8 cellular contexts compared by ENCODE assay signal in genomic region chr17:55751720-55752250, GRCh38. TPM values are rescaled to one million over a fixed set of nuclear protein-coding genes. Genes with fewer than 3 reads are reported as not detected.
A peak's percentile ranks its signal among the peaks of the same experiment; 100 is the strongest.
DNase-seq lines count a peak whose midpoint lies in the region; ATAC-seq, FAIRE-seq and TF ChIP-seq lines count a peak whose summit lies in the region.

No MANE protein-coding gene starts in this region.

- H2AFZ ChIP-seq in OCI-LY3 (ENCODE audit: low read depth, low read length) (no peak overlapping the region), endothelial cell of umbilical vein (ENCODE audit: low read depth, low read length) (peak overlapping the region; percentile 86), neuronal stem cell (ENCODE audit: low read length) (peak overlapping the region; percentile 95)

- H2BK120ac ChIP-seq in neuronal stem cell (ENCODE audit: low read depth, low read length), result no peak overlapping the region

- H3K4me2 ChIP-seq in OCI-LY3 (ENCODE audit: low read length), result peak overlapping the region; percentile 77
- H3K4me2 ChIP-seq in endothelial cell of umbilical vein (ENCODE audit: insufficient read depth, low read length), result peak overlapping the region; percentile 89
- H3K4me2 ChIP-seq in neuronal stem cell (ENCODE audit: insufficient read depth, low read length, poor library complexity, severe bottlenecking), result peak overlapping the region; percentile 62

- H3K27ac ChIP-seq in CD4-positive, alpha-beta T cell (ENCODE audit: low read depth, low read length), result no peak overlapping the region
- H3K27ac ChIP-seq in OCI-LY3 (ENCODE audit: low read length) (no peak overlapping the region), endothelial cell of umbilical vein (ENCODE audit: insufficient read depth, low read depth, low read length) (no peak overlapping the region), neuronal stem cell (replicated peaks; ENCODE audit: low read length) (no peak overlapping the region)

- H3K36me3 Mint-ChIP-seq in CD4-positive, alpha-beta T cell (ENCODE audit: low read depth), result no peaks in the 10 kb centered on the region

- H4K91ac ChIP-seq in neuronal stem cell (ENCODE audit: low read depth, low read length, poor library complexity), result no peak overlapping the region

- H3K18ac ChIP-seq in neuronal stem cell (ENCODE audit: low read length), result no peak overlapping the region

- peaks cover 21% of the 10 kb centered on the region for H3K27me3 Mint-ChIP-seq in CD4-positive, alpha-beta T cell

- dilution Hi-C loops in endothelial cell of umbilical vein (cut with MboI; ENCODE audit: extremely low pct_ligation_motif_present, low sequenced_read_pairs), result no loop called here

- H4K20me1 ChIP-seq in OCI-LY3 (ENCODE audit: insufficient read depth, low read length) (no peaks in the 10 kb centered on the region), endothelial cell of umbilical vein (replicated peaks; ENCODE audit: control insufficient read depth, extremely low read depth, insufficient read depth, low read length) (no peaks in the 10 kb centered on the region)

- no peaks in the 10 kb centered on the region for H3K4me1 ChIP-seq in OCI-LY3 (ENCODE audit: low read length)
- peaks cover 5% of the 10 kb centered on the region for H3K4me1 ChIP-seq in endothelial cell of umbilical vein (ENCODE audit: control insufficient read depth, extremely low read depth, insufficient read depth, low read length)
- H3K4me1 ChIP-seq in neuronal stem cell (ENCODE audit: control insufficient read depth in 2 of 2, insufficient read depth in 1 of 2, low read depth in 1 of 2, low read length in 2 of 2), result peaks cover 5 to 6% of the 10 kb centered on the region in 2 donors

- H3K9me3 Mint-ChIP-seq in CD4-positive, alpha-beta T cell, result no peaks in the 10 kb centered on the region

- no peak overlapping the region for H3K4ac ChIP-seq in neuronal stem cell (ENCODE audit: low read length)

- H3K14ac ChIP-seq in neuronal stem cell (ENCODE audit: low read length), result no peak overlapping the region

- no TSS peak for BruUV-seq in endothelial cell of umbilical vein (replicated peaks; lab: Mats Ljungman, UMichigan)

- CTCF ChIA-PET in CD4-positive, alpha-beta T cell (lab: Charles Lee), result no interaction called here
- CTCF ChIA-PET in endothelial cell of umbilical vein (lab: Charles Lee), result interaction anchor here (0.9 to 2.0 kb wide), 10 partner anchors 12 to 964 kb away, joined by 3 to 14 read pairs (median 6); no protein-coding TSS in a partner anchor

- peak overlapping the region; percentile 32 for H3K27ac Mint-ChIP-seq in CD4-positive, alpha-beta T cell

- H3K4me3 ChIP-seq in OCI-LY3 (ENCODE audit: low read length), result peak overlapping the region; percentile 81
- H3K4me3 ChIP-seq in endothelial cell of umbilical vein (replicated peaks in 1 of 3; ENCODE audit: insufficient read depth in 1 of 3, low read depth in 1 of 3, low read length in 3 of 3), result peak overlapping the region; percentile 55 to 75 (median 69)
- peak overlapping the region; percentile 86 to 87 for H3K4me3 ChIP-seq in neuronal stem cell (ENCODE audit: low read length in 2 of 2)

- no peaks in the 10 kb centered on the region for H3K9me3 ChIP-seq in CD4-positive, alpha-beta T cell (ENCODE audit: control insufficient read depth, low read length)
- no peaks in the 10 kb centered on the region for H3K9me3 ChIP-seq in OCI-LY3 (ENCODE audit: insufficient read depth, low read length)
- no peaks in the 10 kb centered on the region for H3K9me3 ChIP-seq in endothelial cell of umbilical vein (replicated peaks; ENCODE audit: control insufficient read depth, insufficient read depth, low read length)
- H3K9me3 ChIP-seq in neuronal stem cell (replicated peaks in 1 of 2; ENCODE audit: control insufficient read depth in 2 of 2, insufficient read depth in 1 of 2, low read depth in 1 of 2, low read length in 2 of 2), result no peaks in the 10 kb centered on the region

- H3K23ac ChIP-seq in neuronal stem cell (ENCODE audit: low read depth, low read length, poor library complexity), result no peak overlapping the region

- no peak for TF ChIP-seq POLR2A in endothelial cell of umbilical vein (IDR thresholded peaks at IDR 0.05; ENCODE audit: low read depth, low read length)

- TF ChIP-seq CTCF in CD4-positive, alpha-beta T cell (IDR thresholded peaks at IDR 0.05), result no peak
- TF ChIP-seq CTCF in OCI-LY3 (IDR thresholded peaks at IDR 0.05; ENCODE audit: low read depth, low read length) (no peak), endothelial cell of umbilical vein (IDR thresholded peaks at IDR 0.05; ENCODE audit: extremely low read depth in 1 of 2, insufficient read depth in 1 of 2, low read depth in 1 of 2, low read length in 2 of 2) (no peak)

- H3K9me1 ChIP-seq in endothelial cell of umbilical vein (replicated peaks; ENCODE audit: control insufficient read depth, extremely low read depth, insufficient read depth, low read length), result no peaks in the 10 kb centered on the region

- no peak overlapping the region for H4K8ac ChIP-seq in neuronal stem cell (ENCODE audit: low read depth, low read length)

- FAIRE-seq in endothelial cell of umbilical vein (lab: Jason Lieb, UNC), result no peak

- H2AK5ac ChIP-seq in neuronal stem cell (ENCODE audit: low read depth, low read length), result no peak overlapping the region

- no peak overlapping the region for H2BK12ac ChIP-seq in neuronal stem cell (ENCODE audit: low read length)

- H3K9ac ChIP-seq in OCI-LY3 (ENCODE audit: low read length) (no peak overlapping the region), endothelial cell of umbilical vein (replicated peaks; ENCODE audit: extremely low read depth, insufficient read depth, low read length) (no peak overlapping the region), neuronal stem cell (ENCODE audit: low read depth, low read length, poor library complexity) (no peak overlapping the region)

- DNase-seq in CD4-positive, alpha-beta T cell, result no peak
- no peak for DNase-seq in endothelial cell of umbilical vein (ENCODE audit: low read depth, low spot score)
- no peak for DNase-seq in neuronal stem cell (ENCODE audit: low spot score)
- DNase-seq in NK-92 (lab: John Stamatoyannopoulos, UW; ENCODE audit: unreplicated experiment), result no peak
- DNase-seq in NCI-H2227 (lab: John Stamatoyannopoulos, UW; ENCODE audit: unreplicated experiment), result no peak
- no peak for DNase-seq in ecto neural progenitor cell (ENCODE audit: low spot score)

- H3K79me2 ChIP-seq in OCI-LY3 (ENCODE audit: low read length), result no peaks in the 10 kb centered on the region
- H3K79me2 ChIP-seq in endothelial cell of umbilical vein (ENCODE audit: control insufficient read depth, insufficient read depth, low read length), result peaks cover 11% of the 10 kb centered on the region

- no peak overlapping the region for H2BK5ac ChIP-seq in neuronal stem cell (ENCODE audit: low read length)

- peaks cover 14% of the 10 kb centered on the region for H3K27me3 ChIP-seq in CD4-positive, alpha-beta T cell (ENCODE audit: control insufficient read depth, insufficient read depth, low read length)
- H3K27me3 ChIP-seq in OCI-LY3 (ENCODE audit: low read depth, low read length) (peaks cover 23% of the 10 kb centered on the region), endothelial cell of umbilical vein (ENCODE audit: control insufficient read depth in 2 of 2, insufficient read depth in 2 of 2, low read length in 2 of 2) (no peaks in the 10 kb centered on the region), neuronal stem cell (ENCODE audit: control insufficient read depth in 3 of 3, insufficient read depth in 3 of 3, low read depth in 1 of 3, low read length in 3 of 3) (peaks cover 0 to 7% (median 0%) of the 10 kb centered on the region in 3 experiments)

- peak overlapping the region; percentile 88 for H3K4me3 Mint-ChIP-seq in CD4-positive, alpha-beta T cell

- no peaks in the 10 kb centered on the region for H3K79me1 ChIP-seq in neuronal stem cell (ENCODE audit: low read depth, low read length)

- H2BK15ac ChIP-seq in neuronal stem cell (ENCODE audit: low read length), result no peak overlapping the region

- ATAC-seq in CD4-positive, alpha-beta T cell (ENCODE audit: poor library complexity), result no peak
- no peak for ATAC-seq in HG03378 (IDR thresholded peaks at IDR 0.05; ENCODE audit: unreplicated experiment)

- intact Hi-C loops in CD4-positive, alpha-beta T cell (cut with DNase I, micrococcal nuclease), result loop anchor here in 1 of 2 experiments (10.0 kb wide), 1 partner anchor 327 kb away; the partner anchor contains the start of gene MMD
- intact Hi-C loops in endothelial cell of umbilical vein (cut with micrococcal nuclease), result loop anchor here (2.0 to 5.0 kb wide), 3 partner anchors 17 to 1086 kb away; partner anchors contain the start of gene MMD

- POLR2A ChIA-PET in CD4-positive, alpha-beta T cell (lab: Charles Lee), result no interaction called here
- POLR2A ChIA-PET in endothelial cell of umbilical vein (lab: Charles Lee), result interaction anchor here (1.2 kb wide), 1 partner anchor 9 kb away, joined by 4 read pairs; no protein-coding TSS in a partner anchor

- WGBS in neuronal stem cell (ENCODE audit: extremely low coverage in 2 of 2, insufficient read length in 2 of 2, insufficient replicate concordance in 1 of 2), 2 donors, result no CpG with 5 or more reads among the region's 4 CpGs

- H3K4me1 Mint-ChIP-seq in CD4-positive, alpha-beta T cell (ENCODE audit: low read depth), result peaks cover 23% of the 10 kb centered on the region

- no peaks in the 10 kb centered on the region for H3K36me3 ChIP-seq in OCI-LY3 (replicated peaks; ENCODE audit: low read depth, low read length)
- H3K36me3 ChIP-seq in endothelial cell of umbilical vein (ENCODE audit: control insufficient read depth in 2 of 2, extremely low read depth in 1 of 2, insufficient read depth in 2 of 2, low read length in 2 of 2), result no peaks in the 10 kb centered on the region
- H3K36me3 ChIP-seq in neuronal stem cell (replicated peaks in 1 of 2; ENCODE audit: control insufficient read depth in 2 of 2, insufficient read depth in 2 of 2, low read length in 2 of 2), result no peaks in the 10 kb centered on the region

RNA-seq across cellular contexts. Expression of gene PCTP, which starts 0.9 kb away (rescaled TPM):
- 1 to 10 TPM; 1.1 to 1.2 TPM for total RNA-seq in CD4-positive, alpha-beta T cell
- total RNA-seq in endothelial cell of umbilical vein, result 13.5 and 14.5 TPM in 2 replicates
- 15.0 and 18.3 TPM in 2 replicates for polyA plus RNA-seq in endothelial cell of umbilical vein
- polyA plus RNA-seq in endothelial cell of umbilical vein (2011; cell fraction: cytosol; rRNA removed), result 18.3 and 20.3 TPM in 2 replicates
- polyA plus RNA-seq in endothelial cell of umbilical vein (2011; cell fraction: nucleus; rRNA removed), result 10.9 and 14.2 TPM in 2 replicates
- 13.7 and 16.3 TPM in 2 replicates for polyA plus RNA-seq in endothelial cell of umbilical vein (2012)
- 18.2 and 23.7 TPM in 2 replicates for polyA minus RNA-seq in endothelial cell of umbilical vein
- polyA minus RNA-seq in endothelial cell of umbilical vein (2011; cell fraction: cytosol; rRNA and poly(A)+ RNA removed), result 0.92 TPM
- 5.2 and 7.4 TPM in 2 replicates for polyA minus RNA-seq in endothelial cell of umbilical vein (2011; cell fraction: nucleus; rRNA and poly(A)+ RNA removed)
- 19.5 TPM for polyA plus RNA-seq in neuronal stem cell (2013, experiment 1 of 2)
- 19.9 TPM for polyA plus RNA-seq in neuronal stem cell (2013, experiment 2 of 2)

RNA-seq across cellular contexts. Expression of gene TMEM100, which starts 29.1 kb away (rescaled TPM):
- total RNA-seq in CD4-positive, alpha-beta T cell, result not detected
- not detected in 2 replicates for total RNA-seq in endothelial cell of umbilical vein
- polyA plus RNA-seq in endothelial cell of umbilical vein, result 0.05 TPM in 1 of 2 replicates, not detected in the other
- polyA plus RNA-seq in endothelial cell of umbilical vein (2011; cell fraction: cytosol; rRNA removed), result 0.04 and 0.08 TPM in 2 replicates
- 0.33 TPM in 1 of 2 replicates, not detected in the other for polyA plus RNA-seq in endothelial cell of umbilical vein (2011; cell fraction: nucleus; rRNA removed)
- polyA plus RNA-seq in endothelial cell of umbilical vein (2012), result not detected in 2 replicates
- polyA minus RNA-seq in endothelial cell of umbilical vein, result not detected in 2 replicates
- polyA minus RNA-seq in endothelial cell of umbilical vein (2011; cell fraction: cytosol; rRNA and poly(A)+ RNA removed), result not detected
- not detected in 2 replicates for polyA minus RNA-seq in endothelial cell of umbilical vein (2011; cell fraction: nucleus; rRNA and poly(A)+ RNA removed)
- 0.89 TPM for polyA plus RNA-seq in neuronal stem cell (2013, experiment 1 of 2)
- 1.1 TPM for polyA plus RNA-seq in neuronal stem cell (2013, experiment 2 of 2)
